8 cellular contexts compared by ENCODE assay signal in genomic region chr17:8922451-8922850, GRCh38. TPM values are rescaled to one million over a fixed set of nuclear protein-coding genes. Genes with fewer than 3 reads are reported as not detected.
DNase-seq lines count a peak whose midpoint lies in the region; ATAC-seq and TF ChIP-seq lines count a peak whose summit lies in the region.

No MANE protein-coding gene starts in this region.

- DNase-seq in AG04450 (ENCODE audit: low read depth, low spot score) (peak; percentile 49), KBM-7 (peak; percentile 47), body of pancreas (peak in 1 of 4 donors; percentile 51), medulla oblongata (ENCODE audit: extremely low spot score) (peak; percentile 46), NCI-H69 (lab: John Stamatoyannopoulos, UW) (no peak)

- H3K27ac ChIP-seq in AG04450 (ENCODE audit: low read depth, low read length) (peak overlapping the region; percentile 22), body of pancreas (peak overlapping the region in 1 of 4 donors; percentile 65)

- in situ Hi-C loops in KBM-7 (cut with MboI; ENCODE audit: low pct_unique_long_range_greater_than_20kb, low sequenced_read_pairs), result no loop called here

- peak in 2 of 3 donors; percentile 9 to 38 for TF ChIP-seq POLR2A in body of pancreas (IDR thresholded peaks at IDR 0.05)

- H3K27me3 ChIP-seq in AG04450 (ENCODE audit: control insufficient read depth, insufficient read depth, low read length), result no peaks in the 10 kb centered on the region
- H3K27me3 ChIP-seq in body of pancreas, result no peaks in the 10 kb centered on the region

- CTCF ChIA-PET in AG04450 (lab: Charles Lee), result interaction anchor here (1.6 kb wide), 1 partner anchor 28 kb away, joined by 3 read pairs; no protein-coding TSS in a partner anchor

- WGBS in body of pancreas, 2 donors, result 36 to 49% methylated on average over 6 of the region's 6 CpGs

- no peaks in the 10 kb centered on the region for H3K36me3 ChIP-seq in body of pancreas (replicated peaks in 1 of 2; ENCODE audit: insufficient read depth in 1 of 2, low read depth in 2 of 2)

- H3K4me1 ChIP-seq in body of pancreas, result no peaks in the 10 kb centered on the region

- intact Hi-C loops in body of pancreas (cut with DNase I), result no loop called here

- H3K9me3 ChIP-seq in AG04450 (ENCODE audit: control insufficient read depth, insufficient read depth, low read length) (peaks cover 9% of the 10 kb centered on the region; the same call in 1 of the 2 replicates), body of pancreas (peaks cover 0 to 5% (median 0%) of the 10 kb centered on the region in 3 donors)

- POLR2A ChIA-PET in AG04450 (lab: Yijun Ruan, JAX), result no interaction called here

- TF ChIP-seq CTCF in AG04450 (IDR thresholded peaks at IDR 0.05; ENCODE audit: low read depth, low read length) (no peak), body of pancreas (IDR thresholded peaks at IDR 0.05) (no peak)

- peak; percentile 33 for ATAC-seq in body of pancreas
- ATAC-seq in HG03565 (IDR thresholded peaks at IDR 0.05; ENCODE audit: unreplicated experiment), result no peak
- no peak for ATAC-seq in HG03460 (IDR thresholded peaks at IDR 0.05; ENCODE audit: unreplicated experiment)
- ATAC-seq in HG02852 (IDR thresholded peaks at IDR 0.05; ENCODE audit: unreplicated experiment), result no peak

- H3K4me3 ChIP-seq in AG04450 (ENCODE audit: low read depth, low read length), result no peak overlapping the region
- H3K4me3 ChIP-seq in body of pancreas, result no peak overlapping the region

RNA-seq across cellular contexts. Expression of gene PIK3R5, which starts 43.1 kb away (rescaled TPM):
- polyA plus RNA-seq in AG04450 (2011; rRNA removed), result not detected in 2 replicates
- polyA minus RNA-seq in AG04450 (2011; rRNA and poly(A)+ RNA removed), result not detected in 2 replicates
- total RNA-seq in body of pancreas, result 1 to 10 TPM; 4.6 to 4.7 TPM

RNA-seq across cellular contexts. Expression of gene PIK3R6, which starts 55.0 kb away (rescaled TPM):
- polyA plus RNA-seq in AG04450 (2011; rRNA removed), result not detected in 2 replicates
- not detected in 2 replicates for polyA minus RNA-seq in AG04450 (2011; rRNA and poly(A)+ RNA removed)
- total RNA-seq in body of pancreas, result under 1 TPM in 1 of 2 donors, not detected in 1; 0.66 TPM
